In the genomic region with DNA sequence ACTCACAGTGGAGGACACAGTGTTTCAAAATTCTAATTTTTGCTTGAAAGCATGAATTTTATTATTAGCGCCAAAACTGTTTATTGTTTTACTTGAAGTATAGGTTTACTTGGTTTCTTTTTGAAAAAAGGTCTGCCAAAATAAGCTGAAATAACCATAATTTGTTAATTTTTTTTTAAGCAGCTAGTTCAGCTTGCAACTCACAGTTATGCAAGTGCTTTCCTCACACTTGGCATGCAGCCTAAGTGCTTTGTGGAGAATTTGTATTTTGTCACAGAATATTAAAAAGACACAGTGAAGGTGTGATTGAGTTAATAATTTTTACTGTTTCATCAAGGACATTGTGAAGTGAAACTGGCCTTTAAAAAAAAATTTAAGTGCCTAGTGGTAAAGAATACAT, we compare ENCODE assay signal across 25 cellular contexts.
"Had no signal": no experiment of that assay in that cellular context is flagged by ENCODE, and none has a peak within 500 bp of the region (broad histone marks: within the 10 kb centered on the region; RNA-seq: fewer than 3 reads in every experiment).

No MANE protein-coding gene starts in this region.

- H3K4me1 ChIP-seq: colonic mucosa, gastrocnemius medialis had no signal

- FAIRE-seq: endometrium, keratinocyte had no signal

- H3K36me3 ChIP-seq: colonic mucosa, esophagus squamous epithelium, gastrocnemius medialis, heart right ventricle, left lung, lower lobe of right lung had no signal

- H3K27me3 ChIP-seq: colonic mucosa, esophagus squamous epithelium, gastrocnemius medialis, heart right ventricle, left lung had no signal

- H3K4me3 ChIP-seq: colonic mucosa, esophagus squamous epithelium, gastrocnemius medialis, heart right ventricle, left lung, lower lobe of right lung, mucosa of descending colon had no signal

- H3K9me3 ChIP-seq: colonic mucosa, esophagus squamous epithelium, gastrocnemius medialis, left lung, lower lobe of right lung, mucosa of descending colon had no signal

- DNase-seq: colonic mucosa; cortex of kidney; effector CD8-positive, alpha-beta T cell; effector memory CD8-positive, alpha-beta T cell; endodermal cell; erythroblast; esophagus squamous epithelium; foreskin fibroblast; foreskin melanocyte; gastrocnemius medialis; glutamatergic neuron; head of caudate nucleus; heart right ventricle; hippocampal formation; left cardiac atrium; left lung; left ventricle myocardium superior; lower lobe of right lung; mesenchymal stem cell; mucosa of descending colon; naive B cell had no signal

- ATAC-seq: effector memory CD8-positive, alpha-beta T cell; esophagus mucosa; gastrocnemius medialis; heart right ventricle; left cardiac atrium; left lung; left ventricle myocardium superior; lower lobe of right lung; mucosa of descending colon had no signal

- H3K27ac ChIP-seq: colonic mucosa, epithelial cell of prostate, esophagus squamous epithelium, gastrocnemius medialis, heart right ventricle, left lung, lower lobe of right lung had no signal
